In genomic region chr16:15421696-15422095, GRCh38 we compare ENCODE assay signal across 1 cellular context.
TF ChIP-seq lines count a peak whose summit lies in the region.
"Not testable (repeated sequence)": the region's sequence is repeated elsewhere in the genome, so short reads cannot be mapped to it uniquely, and the experiment has no call there.

No MANE protein-coding gene starts in this region.

TF ChIP-seq in HepG2, 621 proteins besides CTCF, POLR2A, EP300 and RAD21:
- TF ChIP-seq ZNF770 (CRISPR knock-in tag; IDR thresholded peaks at IDR 0.05): peak; percentile 65; the same call in 1 of the 2 replicates
- TF ChIP-seq CEBPG (CRISPR knock-in tag; IDR thresholded peaks at IDR 0.05): peak; percentile 44; the same call in 1 of the 2 replicates
- TF ChIP-seq CEBPB (IDR thresholded peaks at IDR 0.05; ENCODE audit: borderline replicate concordance, low read depth, low read length): peak; percentile 69
- TF ChIP-seq ZMYM3 (CRISPR knock-in tag; IDR thresholded peaks at IDR 0.05): peak; percentile 60; the same call in 1 of the 2 replicates
- 0 out of 2 replicates have a peak, but pooled peaks have one; percentile 11 for TF ChIP-seq KDM1A (CRISPR knock-in tag; IDR thresholded peaks at IDR 0.05)
- TF ChIP-seq ZMYM2 (CRISPR knock-in tag; IDR thresholded peaks at IDR 0.05): 0 out of 2 replicates have a peak, but pooled peaks have one; percentile 50
- not testable (repeated sequence) for TF ChIP-seq FOXP1 (IDR thresholded peaks at IDR 0.05)
- TF ChIP-seq FOXP1 (CRISPR knock-in tag; IDR thresholded peaks at IDR 0.05): peak; percentile 89
- TF ChIP-seq SALL1 (CRISPR knock-in tag; IDR thresholded peaks at IDR 0.05): 0 out of 2 replicates have a peak, but pooled peaks have one; percentile 12
- TF ChIP-seq FOXP4 (CRISPR knock-in tag; IDR thresholded peaks at IDR 0.05): peak; percentile 76
